ENCODE assay signal across 1 cellular context in the genomic region with DNA sequence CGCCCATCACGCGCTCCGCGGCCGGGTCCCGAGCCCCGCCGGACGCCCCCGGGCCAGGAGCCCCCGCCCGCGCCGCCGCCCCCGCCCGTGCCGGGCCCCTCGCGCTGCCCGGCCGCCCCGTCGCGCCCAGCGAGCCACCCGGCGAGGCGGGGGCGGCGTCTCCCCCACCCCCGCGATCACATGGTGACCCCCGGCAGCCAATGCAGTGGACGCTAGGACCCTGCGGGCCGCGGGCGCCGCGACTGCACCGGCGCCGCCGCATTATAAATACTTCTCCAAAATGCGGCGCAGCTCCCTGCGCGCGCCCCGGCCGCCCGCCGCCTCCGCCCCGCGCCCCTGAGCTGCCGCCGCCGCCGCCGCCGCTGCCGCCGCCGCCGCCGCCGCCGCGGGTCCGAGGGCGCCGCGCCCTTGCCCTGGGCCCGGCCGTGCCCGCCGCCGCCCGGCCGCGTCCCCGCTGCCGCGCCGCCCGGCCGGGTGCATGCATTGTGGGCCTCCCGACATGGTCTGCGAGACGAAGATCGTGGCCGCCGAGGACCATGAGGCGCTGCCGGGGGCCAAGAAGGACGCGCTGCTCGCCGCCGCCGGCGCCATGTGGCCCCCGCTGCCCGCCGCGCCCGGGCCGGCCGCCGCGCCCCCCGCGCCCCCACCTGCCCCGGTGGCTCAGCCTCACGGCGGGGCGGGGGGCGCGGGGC.
A peak's percentile ranks its signal among the peaks of the same experiment; 100 is the strongest.
TF ChIP-seq lines count a peak whose summit lies in the region.

A gene with protein sequence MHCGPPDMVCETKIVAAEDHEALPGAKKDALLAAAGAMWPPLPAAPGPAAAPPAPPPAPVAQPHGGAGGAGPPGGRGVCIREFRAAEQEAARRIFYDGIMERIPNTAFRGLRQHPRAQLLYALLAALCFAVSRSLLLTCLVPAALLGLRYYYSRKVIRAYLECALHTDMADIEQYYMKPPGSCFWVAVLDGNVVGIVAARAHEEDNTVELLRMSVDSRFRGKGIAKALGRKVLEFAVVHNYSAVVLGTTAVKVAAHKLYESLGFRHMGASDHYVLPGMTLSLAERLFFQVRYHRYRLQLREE (plus strand): TSS at position 294 of the 692 bp plus-strand sequence. CDS start 185 bp downstream, at position 479.

TF ChIP-seq in HCT116, 20 proteins besides CTCF, POLR2A, EP300 and RAD21:
- TF ChIP-seq, protein P1, sequence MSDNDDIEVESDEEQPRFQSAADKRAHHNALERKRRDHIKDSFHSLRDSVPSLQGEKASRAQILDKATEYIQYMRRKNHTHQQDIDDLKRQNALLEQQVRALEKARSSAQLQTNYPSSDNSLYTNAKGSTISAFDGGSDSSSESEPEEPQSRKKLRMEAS (IDR thresholded peaks at IDR 0.05) = peak; percentile 71
- TF ChIP-seq CEBPB (IDR thresholded peaks at IDR 0.05; ENCODE audit: low read depth) (no peak), POLR2AphosphoS5 (IDR thresholded peaks at IDR 0.05; ENCODE audit: low read depth, low read length) (peak; percentile 42)
TF ChIP-seq in HCT116: peak in this region for 2.
